1 cellular context compared by ENCODE assay signal in the genomic region with DNA sequence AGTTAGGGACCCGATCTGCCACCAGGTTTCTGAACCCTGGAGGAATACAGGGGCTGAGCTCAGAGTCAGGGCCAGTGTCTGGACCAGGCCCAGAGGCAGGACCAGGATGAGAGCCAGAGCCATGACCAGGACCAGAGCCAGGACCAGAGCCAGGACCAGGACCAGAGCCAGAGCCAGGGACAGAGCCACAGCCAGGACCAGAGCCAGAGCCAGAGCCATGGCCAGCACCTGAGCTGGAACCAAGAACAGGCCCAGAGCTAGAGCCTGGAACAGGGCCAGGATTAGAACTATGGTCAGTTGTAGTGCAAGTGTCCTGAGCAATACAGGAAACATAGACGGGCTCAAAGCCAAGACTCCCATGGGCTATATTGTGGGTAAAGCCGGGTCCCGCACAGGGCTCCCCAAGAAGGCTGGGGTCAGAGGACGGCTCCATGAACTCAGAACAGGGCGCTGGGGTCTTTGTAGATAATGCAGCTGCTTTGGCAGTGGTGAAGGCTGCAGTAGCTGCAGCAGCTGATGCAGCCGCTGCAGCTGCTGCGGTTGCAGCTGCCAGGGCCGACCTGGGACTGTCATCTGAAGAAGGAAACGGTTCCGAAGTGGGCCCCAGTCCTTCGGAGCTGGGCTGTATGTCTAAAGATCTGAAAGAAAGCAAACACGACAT.
TF ChIP-seq lines count a peak whose summit lies in the region.

No MANE protein-coding gene starts in this region.

TF ChIP-seq in K562, 482 proteins besides CTCF, POLR2A, EP300 and RAD21:
- peak; percentile 35; the same call in 1 of the 2 replicates for TF ChIP-seq NFIC (IDR thresholded peaks at IDR 0.05)
- TF ChIP-seq, protein P1, sequence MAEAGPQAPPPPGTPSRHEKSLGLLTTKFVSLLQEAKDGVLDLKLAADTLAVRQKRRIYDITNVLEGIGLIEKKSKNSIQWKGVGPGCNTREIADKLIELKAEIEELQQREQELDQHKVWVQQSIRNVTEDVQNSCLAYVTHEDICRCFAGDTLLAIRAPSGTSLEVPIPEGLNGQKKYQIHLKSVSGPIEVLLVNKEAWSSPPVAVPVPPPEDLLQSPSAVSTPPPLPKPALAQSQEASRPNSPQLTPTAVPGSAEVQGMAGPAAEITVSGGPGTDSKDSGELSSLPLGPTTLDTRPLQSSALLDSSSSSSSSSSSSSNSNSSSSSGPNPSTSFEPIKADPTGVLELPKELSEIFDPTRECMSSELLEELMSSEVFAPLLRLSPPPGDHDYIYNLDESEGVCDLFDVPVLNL (CRISPR knock-in tag; IDR thresholded peaks at IDR 0.05; ENCODE audit: low read depth), result no peak
